ENCODE assay signal across 1 cellular context in genomic region chr1:11858158-11858557, GRCh38.
TF ChIP-seq lines count a peak whose summit lies in the region.

No MANE protein-coding gene starts in this region.

TF ChIP-seq in GM23338, 12 proteins besides CTCF, POLR2A, EP300 and RAD21:
- TF ChIP-seq REST (IDR thresholded peaks at IDR 0.05; ENCODE audit: unreplicated experiment) (no peak), ZNF462 (CRISPR knock-in tag; IDR thresholded peaks at IDR 0.05) (no peak), EZH2 (IDR thresholded peaks at IDR 0.05; ENCODE audit: low read depth, unreplicated experiment) (no peak), STAT1 (IDR thresholded peaks at IDR 0.05; ENCODE audit: unreplicated experiment) (no peak), JUNB (IDR thresholded peaks at IDR 0.05; ENCODE audit: unreplicated experiment) (no peak), CREB1 (CRISPR knock-in tag; IDR thresholded peaks at IDR 0.05; ENCODE audit: low read depth) (no peak), EZH2phosphoT487 (IDR thresholded peaks at IDR 0.05; ENCODE audit: unreplicated experiment) (no peak), ZNF331 (CRISPR knock-in tag; IDR thresholded peaks at IDR 0.05; ENCODE audit: low read depth) (no peak), ETS1 (IDR thresholded peaks at IDR 0.05) (no peak), NANOG (IDR thresholded peaks at IDR 0.05; ENCODE audit: borderline replicate concordance) (no peak), ZNF114 (CRISPR knock-in tag; IDR thresholded peaks at IDR 0.05) (no peak), POLR2AphosphoS5 (IDR thresholded peaks at IDR 0.05; ENCODE audit: low read depth) (no peak)
